8 cellular contexts compared by ENCODE assay signal in genomic region chr16:21599994-21600773, GRCh38. TPM values are rescaled to one million over a fixed set of nuclear protein-coding genes. Genes with fewer than 3 reads are reported as not detected.
DNase-seq lines count a peak whose midpoint lies in the region; ATAC-seq and TF ChIP-seq lines count a peak whose summit lies in the region.

No MANE protein-coding gene starts in this region.

- peak overlapping the region; percentile 63 to 78 for H3K4me3 ChIP-seq in cardiac fibroblast (replicated peaks in 1 of 2; ENCODE audit: low read depth in 2 of 2, low read length in 2 of 2)

- ATAC-seq in HG03280 (IDR thresholded peaks at IDR 0.05; ENCODE audit: unreplicated experiment) = peak; percentile 28
- ATAC-seq in stimulated activated naive CD8-positive, alpha-beta T cell treated with anti-CD3 and anti-CD28 coated beads, Interleukin-15, amount 100 ng/mL, for 72 hours = peak; percentile 42

- H3K9me3 Mint-ChIP-seq in stimulated activated naive CD8-positive, alpha-beta T cell treated with anti-CD3 and anti-CD28 coated beads, Interleukin-15, amount 100 ng/mL, for 72 hours = no peaks in the 10 kb centered on the region

- DNase-seq in Caki2 (ENCODE audit: low read depth) (peak; percentile 50), GM19238 (ENCODE audit: insufficient read length, low spot score) (peak; percentile 20), RPMI7951 (ENCODE audit: low read depth) (peak; percentile 15), cardiac fibroblast (ENCODE audit: low read depth in 2 of 2) (peak; percentile 41 to 65), left kidney (ENCODE audit: low read depth, low spot score) (peak; percentile 71), NCI-H1436 (lab: John Stamatoyannopoulos, UW) (no peak)
- peak in 1 of 2 donors; percentile 50 for DNase-seq in stimulated activated naive CD8-positive, alpha-beta T cell treated with anti-CD3 and anti-CD28 coated beads, Interleukin-15, amount 100 ng/mL, for 72 hours

- in situ Hi-C loops in Caki2 (cut with HindIII; ENCODE audit: low pct_unique_long_range_greater_than_20kb, low sequenced_read_pairs) = no loop called here

- H3K4me3 Mint-ChIP-seq in stimulated activated naive CD8-positive, alpha-beta T cell treated with anti-CD3 and anti-CD28 coated beads, Interleukin-15, amount 100 ng/mL, for 72 hours = peak overlapping the region; percentile 87 to 98

- peak overlapping the region; percentile 64 to 93 for H3K27ac Mint-ChIP-seq in stimulated activated naive CD8-positive, alpha-beta T cell treated with anti-CD3 and anti-CD28 coated beads, Interleukin-15, amount 100 ng/mL, for 72 hours

- H3K4me1 Mint-ChIP-seq in stimulated activated naive CD8-positive, alpha-beta T cell treated with anti-CD3 and anti-CD28 coated beads, Interleukin-15, amount 100 ng/mL, for 72 hours = peaks cover 63% of the 10 kb centered on the region

- no peaks in the 10 kb centered on the region for H3K27me3 Mint-ChIP-seq in stimulated activated naive CD8-positive, alpha-beta T cell treated with anti-CD3 and anti-CD28 coated beads, Interleukin-15, amount 100 ng/mL, for 72 hours

- TF ChIP-seq CTCF in cardiac fibroblast (IDR thresholded peaks at IDR 0.05; ENCODE audit: low read depth, low read length) = no peak

RNA-seq across cellular contexts. Expression of gene METTL9, which starts 0.8 kb away (rescaled TPM):
- total RNA-seq in Caki2 (2014; rRNA removed; shearing (Covaris generic); ENCODE audit: low replicate concordance) = 238 and 278 TPM in 2 replicates
- 120 and 125 TPM in 2 replicates for total RNA-seq in RPMI7951 (2014; rRNA removed; shearing (Covaris generic))

RNA-seq across cellular contexts. Expression of gene IGSF6, which starts 52.2 kb away (rescaled TPM):
- total RNA-seq in Caki2 (2014; rRNA removed; shearing (Covaris generic); ENCODE audit: low replicate concordance) = not detected in 2 replicates
- total RNA-seq in RPMI7951 (2014; rRNA removed; shearing (Covaris generic)) = not detected in 2 replicates
